In the genomic region with DNA sequence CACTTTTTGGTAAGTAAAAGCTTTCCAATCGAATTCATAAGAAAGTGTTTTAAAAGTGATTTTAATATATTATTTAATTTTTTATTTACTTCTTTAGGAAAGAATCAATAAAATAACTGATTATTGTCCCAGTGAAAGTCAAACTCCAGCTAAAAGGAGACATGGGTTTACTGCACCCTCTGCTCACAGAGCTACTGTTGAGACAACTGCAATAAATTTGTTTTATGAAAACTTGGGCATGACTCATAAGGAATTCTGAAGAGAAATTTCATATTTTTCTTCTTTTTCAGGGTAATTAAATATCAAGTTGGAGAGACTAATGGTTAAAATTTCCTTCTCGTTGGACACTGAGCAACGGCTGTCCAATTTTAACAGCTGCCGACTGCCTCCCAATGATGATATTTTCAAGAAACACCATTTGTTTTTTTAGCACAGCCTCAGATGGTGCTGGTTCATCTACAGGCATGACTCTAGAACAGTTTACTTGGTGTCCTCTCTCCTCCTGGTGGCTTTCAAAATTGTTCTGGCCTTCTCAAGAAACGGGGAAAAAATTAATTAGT, we compare ENCODE assay signal across 1 cellular context.
TF ChIP-seq lines count a peak whose summit lies in the region.

No MANE protein-coding gene starts in this region.

TF ChIP-seq in SK-N-SH, 30 proteins besides CTCF, POLR2A, EP300 and RAD21 (continued from another document):
- TF ChIP-seq GATA2 (CRISPR knock-in tag; IDR thresholded peaks at IDR 0.05) (no peak), TEAD4 (IDR thresholded peaks at IDR 0.05; ENCODE audit: borderline replicate concordance, insufficient read depth) (no peak), RXRA (IDR thresholded peaks at IDR 0.05; ENCODE audit: borderline replicate concordance, low read depth) (no peak), YY1 (IDR thresholded peaks at IDR 0.05; ENCODE audit: low read depth) (no peak), RFX5 (IDR thresholded peaks at IDR 0.05; ENCODE audit: low read length) (no peak), FOXM1 (IDR thresholded peaks at IDR 0.05; ENCODE audit: low read depth) (no peak), TCF12 (IDR thresholded peaks at IDR 0.05) (0 out of 2 replicates have a peak, but pooled peaks have one; percentile 31), NRF1 (IDR thresholded peaks at IDR 0.05; ENCODE audit: low read depth, low read length) (no peak), RCOR1 (IDR thresholded peaks at IDR 0.05; ENCODE audit: low read length) (no peak), NFIC (IDR thresholded peaks at IDR 0.05; ENCODE audit: borderline replicate concordance) (no peak), CHD2 (IDR thresholded peaks at IDR 0.05; ENCODE audit: low read length, partially characterized antibody) (no peak), FOSL2 (IDR thresholded peaks at IDR 0.05; ENCODE audit: borderline replicate concordance, low read depth) (peak; percentile 30; the same call in 1 of the 2 replicates), ELF1 (IDR thresholded peaks at IDR 0.05) (no peak), MXI1 (IDR thresholded peaks at IDR 0.05; ENCODE audit: low read depth, low read length) (no peak)
- TF ChIP-seq, protein P1, sequence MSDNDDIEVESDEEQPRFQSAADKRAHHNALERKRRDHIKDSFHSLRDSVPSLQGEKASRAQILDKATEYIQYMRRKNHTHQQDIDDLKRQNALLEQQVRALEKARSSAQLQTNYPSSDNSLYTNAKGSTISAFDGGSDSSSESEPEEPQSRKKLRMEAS (IDR thresholded peaks at IDR 0.05; ENCODE audit: low read depth) = no peak
- TF ChIP-seq, protein P2, sequence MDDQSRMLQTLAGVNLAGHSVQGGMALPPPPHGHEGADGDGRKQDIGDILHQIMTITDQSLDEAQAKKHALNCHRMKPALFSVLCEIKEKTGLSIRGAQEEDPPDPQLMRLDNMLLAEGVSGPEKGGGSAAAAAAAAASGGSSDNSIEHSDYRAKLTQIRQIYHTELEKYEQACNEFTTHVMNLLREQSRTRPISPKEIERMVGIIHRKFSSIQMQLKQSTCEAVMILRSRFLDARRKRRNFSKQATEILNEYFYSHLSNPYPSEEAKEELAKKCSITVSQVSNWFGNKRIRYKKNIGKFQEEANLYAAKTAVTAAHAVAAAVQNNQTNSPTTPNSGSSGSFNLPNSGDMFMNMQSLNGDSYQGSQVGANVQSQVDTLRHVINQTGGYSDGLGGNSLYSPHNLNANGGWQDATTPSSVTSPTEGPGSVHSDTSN (IDR thresholded peaks at IDR 0.05) = peak; percentile 51
- TF ChIP-seq, protein P3, sequence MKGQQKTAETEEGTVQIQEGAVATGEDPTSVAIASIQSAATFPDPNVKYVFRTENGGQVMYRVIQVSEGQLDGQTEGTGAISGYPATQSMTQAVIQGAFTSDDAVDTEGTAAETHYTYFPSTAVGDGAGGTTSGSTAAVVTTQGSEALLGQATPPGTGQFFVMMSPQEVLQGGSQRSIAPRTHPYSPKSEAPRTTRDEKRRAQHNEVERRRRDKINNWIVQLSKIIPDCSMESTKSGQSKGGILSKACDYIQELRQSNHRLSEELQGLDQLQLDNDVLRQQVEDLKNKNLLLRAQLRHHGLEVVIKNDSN (IDR thresholded peaks at IDR 0.05; ENCODE audit: borderline replicate concordance, low read depth) = no peak
